In genomic region chr7:73987298-73987697, GRCh38 we compare ENCODE assay signal across 16 cellular contexts. TPM values are rescaled to one million over a fixed set of nuclear protein-coding genes. Genes with fewer than 3 reads are reported as not detected.
DNase-seq lines count a peak whose midpoint lies in the region; ATAC-seq and TF ChIP-seq lines count a peak whose summit lies in the region.
"Had no signal": no experiment of that assay in that cellular context is flagged by ENCODE, and none has a peak within 500 bp of the region (broad histone marks: within the 10 kb centered on the region; RNA-seq: fewer than 3 reads in every experiment).

No MANE protein-coding gene starts in this region.

- no peaks in the 10 kb centered on the region for H3K27me3 Mint-ChIP-seq in WTC11 (ENCODE audit: low read depth)

- no peak overlapping the region for H3K4me3 Mint-ChIP-seq in WTC11
- H3K4me3 Mint-ChIP-seq: CD8-positive, alpha-beta memory T cell had no signal

- no peak for TF ChIP-seq RAD21 in SK-N-SH (IDR thresholded peaks at IDR 0.05; ENCODE audit: low read length)

- DNase-seq in SK-N-SH (no peak), WTC11 (ENCODE audit: low spot score) (no peak), tibial artery (no peak), cerebellar cortex (ENCODE audit: low spot score) (no peak)
- DNase-seq: AML-193; Caco-2; CD8-positive, alpha-beta memory T cell; DND-41; GDM1; GM23248 had no signal

- intact Hi-C loops in tibial artery (cut with DNase I; ENCODE audit: low total_unique reads), result no loop called here

- CTCF ChIA-PET in SK-N-SH (lab: Yijun Ruan, JAX) (interaction anchor here (0.9 to 1.1 kb wide), 2 partner anchors 39 to 414 kb away, joined by 4 read pairs; no protein-coding TSS in a partner anchor), WTC11 (lab: Charles Lee) (interaction anchor here (2.7 to 3.3 kb wide), 2 partner anchors 8 to 39 kb away, joined by 15 to 18 read pairs; no protein-coding TSS in a partner anchor)

- H3K27ac ChIP-seq in SK-N-SH (ENCODE audit: low read depth in 2 of 2, low read length in 1 of 2), result no peak overlapping the region
- peak overlapping the region in 3 of 4 donors; percentile 25 to 86 (median 84) for H3K27ac ChIP-seq in gastroesophageal sphincter
- H3K27ac ChIP-seq in tibial artery, result peak overlapping the region; percentile 28 to 86
- H3K27ac ChIP-seq: 22Rv1, BLaER1, GM23248 had no signal

- H3F3A ChIP-seq in SK-N-SH (replicated peaks; ENCODE audit: insufficient read depth), result no peaks in the 10 kb centered on the region

- WGBS in SK-N-SH (ENCODE audit: low lambda C conversion rate), result 97% methylated on average over 4 of the region's 4 CpGs
- 90% methylated on average over 2 of the region's 4 CpGs; no CpG with 5 or more reads in 1 of the 2 donors for WGBS in gastroesophageal sphincter (ENCODE audit: low coverage in 1 of 2), 2 donors

- H3K4me3 ChIP-seq in SK-N-SH (ENCODE audit: low read depth in 2 of 2, low read length in 1 of 2) (no peak overlapping the region), gastroesophageal sphincter (no peak overlapping the region), tibial artery (no peak overlapping the region)
- H3K4me3 ChIP-seq: BLaER1, GM23248 had no signal

- no peak overlapping the region for H3K9ac ChIP-seq in SK-N-SH
- H3K9ac ChIP-seq: BLaER1 had no signal

- no peak for TF ChIP-seq EP300 in SK-N-SH (IDR thresholded peaks at IDR 0.05; ENCODE audit: borderline replicate concordance in 1 of 2, low read depth in 1 of 2, low read length in 1 of 2)
- TF ChIP-seq EP300 in gastroesophageal sphincter (IDR thresholded peaks at IDR 0.05), result no peak

- H3K36me3 Mint-ChIP-seq in WTC11, result no peaks in the 10 kb centered on the region
- H3K36me3 Mint-ChIP-seq: CD8-positive, alpha-beta memory T cell had no signal

- no peak overlapping the region for H3K4me2 ChIP-seq in SK-N-SH
- H3K4me2 ChIP-seq: BLaER1 had no signal

- H3K9me2 ChIP-seq in SK-N-SH, result no peaks in the 10 kb centered on the region

- H3K4me1 ChIP-seq in SK-N-SH (ENCODE audit: control insufficient read depth in 1 of 2, insufficient read depth in 2 of 2, low read depth in 1 of 2, low read length in 1 of 2), result peaks cover 0 to 8% of the 10 kb centered on the region in 2 experiments; a peak in 1 of 4 replicates
- H3K4me1 ChIP-seq in gastroesophageal sphincter, result peaks cover 0 to 62% (median 25%) of the 10 kb centered on the region in 3 donors
- peaks cover 2 to 30% (median 18%) of the 10 kb centered on the region in 4 donors for H3K4me1 ChIP-seq in tibial artery
- H3K4me1 ChIP-seq: Caco-2 had no signal

- no peaks in the 10 kb centered on the region for H4K20me1 ChIP-seq in SK-N-SH (ENCODE audit: insufficient read depth)
- H4K20me1 ChIP-seq: BLaER1 had no signal

- TF ChIP-seq CTCF in SK-N-SH (IDR thresholded peaks at IDR 0.05), result no peak
- TF ChIP-seq CTCF in WTC11 (IDR thresholded peaks at IDR 0.05), result no peak
- TF ChIP-seq CTCF in gastroesophageal sphincter (IDR thresholded peaks at IDR 0.05), result no peak
- TF ChIP-seq CTCF in tibial artery (IDR thresholded peaks at IDR 0.05), result no peak

- no peaks in the 10 kb centered on the region for H3K9me3 Mint-ChIP-seq in WTC11
- H3K9me3 Mint-ChIP-seq: CD8-positive, alpha-beta memory T cell had no signal

- no peak for TF ChIP-seq POLR2A in gastroesophageal sphincter (IDR thresholded peaks at IDR 0.05)

- H3K36me3 ChIP-seq in SK-N-SH (replicated peaks in 1 of 2; ENCODE audit: control insufficient read depth in 1 of 2, insufficient read depth in 2 of 2, low read length in 1 of 2) (no peaks in the 10 kb centered on the region), gastroesophageal sphincter (no peaks in the 10 kb centered on the region), tibial artery (no peaks in the 10 kb centered on the region)
- H3K36me3 ChIP-seq: BLaER1 had no signal

- POLR2A ChIA-PET in SK-N-SH (lab: Yijun Ruan, JAX) (no interaction called here), WTC11 (lab: Charles Lee) (no interaction called here)

- H3K9me3 ChIP-seq in SK-N-SH (no peaks in the 10 kb centered on the region), gastroesophageal sphincter (no peaks in the 10 kb centered on the region), tibial artery (no peaks in the 10 kb centered on the region)
- H3K9me3 ChIP-seq: BLaER1, Caco-2 had no signal

- H2AFZ ChIP-seq in SK-N-SH (ENCODE audit: low read depth), result no peak overlapping the region

- H3K4me1 Mint-ChIP-seq in WTC11, result no peaks in the 10 kb centered on the region
- H3K4me1 Mint-ChIP-seq: CD8-positive, alpha-beta memory T cell had no signal

- H3K79me2 ChIP-seq in SK-N-SH (ENCODE audit: insufficient read depth), result no peaks in the 10 kb centered on the region

- ATAC-seq in SK-N-SH treated with all-trans-retinoic acid at 6 μM for 48 hours (no peak), WTC11 (no peak), gastroesophageal sphincter (no peak), GM19328 (IDR thresholded peaks at IDR 0.05; ENCODE audit: unreplicated experiment) (no peak), GM19324 (IDR thresholded peaks at IDR 0.05; ENCODE audit: low FRiP score, unreplicated experiment) (no peak)

- no peak overlapping the region for H3K27ac Mint-ChIP-seq in WTC11
- H3K27ac Mint-ChIP-seq: CD8-positive, alpha-beta memory T cell had no signal

- H3K27me3 ChIP-seq in SK-N-SH (ENCODE audit: insufficient read depth) (no peaks in the 10 kb centered on the region), gastroesophageal sphincter (no peaks in the 10 kb centered on the region), tibial artery (no peaks in the 10 kb centered on the region)
- H3K27me3 ChIP-seq: BLaER1 had no signal

TF ChIP-seq in SK-N-SH, 30 proteins besides CTCF, POLR2A, EP300 and RAD21:
- TF ChIP-seq MXI1 (IDR thresholded peaks at IDR 0.05; ENCODE audit: low read depth, low read length) (no peak), RCOR1 (IDR thresholded peaks at IDR 0.05; ENCODE audit: low read length) (no peak), NFIC (IDR thresholded peaks at IDR 0.05; ENCODE audit: borderline replicate concordance) (0 out of 2 replicates have a peak, but pooled peaks have one; percentile 17), TAF1 (IDR thresholded peaks at IDR 0.05; ENCODE audit: borderline replicate concordance, low read depth, low read length) (no peak), GABPA (IDR thresholded peaks at IDR 0.05; ENCODE audit: low read depth) (no peak), FOSL2 (IDR thresholded peaks at IDR 0.05; ENCODE audit: borderline replicate concordance, low read depth) (no peak), YY1 (IDR thresholded peaks at IDR 0.05; ENCODE audit: low read depth) (no peak)

TF ChIP-seq in SK-N-SH treated with all-trans-retinoic acid at 6 μM for 48 hours, 23 proteins besides CTCF, POLR2A, EP300 and RAD21:
- TF ChIP-seq RARB (CRISPR knock-in tag; IDR thresholded peaks at IDR 0.05) (no peak), ZFP3 (CRISPR knock-in tag; IDR thresholded peaks at IDR 0.05) (no peak), SNAI2 (CRISPR knock-in tag; IDR thresholded peaks at IDR 0.05) (no peak), ZFP30 (CRISPR knock-in tag; IDR thresholded peaks at IDR 0.05) (no peak), ISL1 (CRISPR knock-in tag; IDR thresholded peaks at IDR 0.05) (no peak), OSR1 (CRISPR knock-in tag; IDR thresholded peaks at IDR 0.05) (no peak)

TF ChIP-seq in WTC11, 78 proteins besides CTCF, POLR2A, EP300 and RAD21:
- TF ChIP-seq MXD4 (CRISPR knock-in tag; IDR thresholded peaks at IDR 0.05; ENCODE audit: borderline replicate concordance) (no peak), MLX (CRISPR knock-in tag; IDR thresholded peaks at IDR 0.05) (no peak), ZBTB43 (CRISPR knock-in tag; IDR thresholded peaks at IDR 0.05) (no peak), ZNF121 (CRISPR knock-in tag; IDR thresholded peaks at IDR 0.05) (peak; percentile 16; the same call in 1 of the 2 replicates)

RNA-seq across cellular contexts. Expression of gene ELN, which starts 40.7 kb away (rescaled TPM):
- 8.9 and 12.5 TPM in 2 replicates for polyA plus RNA-seq in SK-N-SH (2012; rRNA removed)
- 3.6 and 6.1 TPM in 2 replicates for polyA plus RNA-seq in SK-N-SH (2012; cell fraction: cytosol; rRNA removed)
- 10.6 and 13.4 TPM in 2 replicates for polyA plus RNA-seq in SK-N-SH (2012; cell fraction: nucleus; rRNA removed)
- total RNA-seq in WTC11 (2021), result 3.3 to 5.4 TPM (median 3.9 TPM) in 3 replicates
- 100 to 1,000 TPM; 316 to 703 (median 441) TPM for total RNA-seq in gastroesophageal sphincter
- total RNA-seq: Caco-2; CD8-positive, alpha-beta memory T cell had no signal
- polyA plus RNA-seq: CD8-positive, alpha-beta memory T cell had no signal

Comparison
In these comparisons a context has a peak if more than half of its experiments do, and no peak if none do; other contexts are left out.
1. H3K27ac ChIP-seq: peak in gastroesophageal sphincter (3 of 4) and tibial artery (2 of 2); none in SK-N-SH (0 of 2).
2. RNA of gene ELN, which starts 40.7 kb away (total RNA-seq): 316 to 703 TPM in gastroesophageal sphincter; 3.3 to 5.4 TPM in WTC11; every median in the first group is over 10 times any median in the second.